9 cellular contexts compared by ENCODE assay signal in genomic region chr9:124855944-124856773, GRCh38. TPM values are rescaled to one million over a fixed set of nuclear protein-coding genes. Genes with fewer than 3 reads are reported as not detected.
DNase-seq lines count a peak whose midpoint lies in the region; ATAC-seq and TF ChIP-seq lines count a peak whose summit lies in the region.
"Had no signal": no experiment of that assay in that cellular context is flagged by ENCODE, and none has a peak within 500 bp of the region (broad histone marks: within the 10 kb centered on the region; RNA-seq: fewer than 3 reads in every experiment).

No MANE protein-coding gene starts in this region.

- no peak overlapping the region for H3K27ac Mint-ChIP-seq in MCF 10A (ENCODE audit: low read depth, unreplicated experiment)

- H3K9me3 Mint-ChIP-seq in MCF 10A (ENCODE audit: unreplicated experiment), result no peaks in the 10 kb centered on the region

- H3K27me3 Mint-ChIP-seq in MCF 10A (ENCODE audit: insufficient read depth, unreplicated experiment), result no peaks in the 10 kb centered on the region

- ATAC-seq in stimulated activated naive CD8-positive, alpha-beta T cell treated with anti-CD3 and anti-CD28 coated beads, Interleukin-15, Interleukin-2, amounts not matched to agents 100 U/mL and 50 U/mL, for 24 hours, result peak; percentile 16
- ATAC-seq in GM19324 (IDR thresholded peaks at IDR 0.05; ENCODE audit: low FRiP score, unreplicated experiment), result no peak

- no peak for TF ChIP-seq POLR2A in breast epithelium (IDR thresholded peaks at IDR 0.05)

- H3K36me3 ChIP-seq in breast epithelium, result peaks cover 4% of the 10 kb centered on the region

- no peak overlapping the region for H3K4me3 ChIP-seq in breast epithelium
- no peak overlapping the region for H3K4me3 ChIP-seq in choroid plexus epithelial cell (ENCODE audit: low read depth, low read length)
- H3K4me3 ChIP-seq: upper lobe of left lung had no signal

- no peaks in the 10 kb centered on the region for H3K9me3 ChIP-seq in breast epithelium
- H3K9me3 ChIP-seq: upper lobe of left lung had no signal

- H3K4me1 Mint-ChIP-seq in MCF 10A (ENCODE audit: insufficient read depth, unreplicated experiment), result peaks cover 15% of the 10 kb centered on the region

- no peak overlapping the region for H3K4me3 Mint-ChIP-seq in MCF 10A (ENCODE audit: unreplicated experiment)

- intact Hi-C loops in MCF 10A (cut with micrococcal nuclease) (no loop called here), breast epithelium (cut with DNase I; ENCODE audit: low total_unique reads) (no loop called here)

- CTCF ChIA-PET in MCF 10A (lab: Yijun Ruan, JAX), result interaction anchor here (0.5 to 29.4 kb wide), 14 partner anchors 9 to 292 kb away, joined by 3 to 927 read pairs (median 5); partner anchors contain the start of genes NR6A1 and OLFML2A

- POLR2A ChIA-PET in MCF 10A (lab: Yijun Ruan, JAX), result interaction anchor here (1.0 to 15.3 kb wide), 7 partner anchors 14 to 89 kb away, joined by 3 to 299 read pairs (median 6); partner anchors contain the start of genes NR6A1 and OLFML2A

- BruUV-seq in MCF 10A (replicated peaks; lab: Mats Ljungman, UMichigan), result no TSS peak

- H3K27ac ChIP-seq in breast epithelium, result no peak overlapping the region
- H3K27ac ChIP-seq: upper lobe of left lung had no signal

- TF ChIP-seq CTCF in MCF 10A (IDR thresholded peaks at IDR 0.05; ENCODE audit: unreplicated experiment) (peak; percentile 35), breast epithelium (IDR thresholded peaks at IDR 0.05) (no peak), choroid plexus epithelial cell (conservative IDR thresholded peaks at IDR 0.05; ENCODE audit: low read depth, low read length) (peak; percentile 55)

- H3K36me3 Mint-ChIP-seq in MCF 10A (ENCODE audit: insufficient read depth, unreplicated experiment), result peaks cover 50% of the 10 kb centered on the region

- peaks cover 4 to 15% of the 10 kb centered on the region in 2 donors for H3K4me1 ChIP-seq in breast epithelium

- no peaks in the 10 kb centered on the region for H3K27me3 ChIP-seq in breast epithelium
- H3K27me3 ChIP-seq: upper lobe of left lung had no signal

- DNase-seq in MCF 10A (ENCODE audit: unreplicated experiment), result peak; percentile 58
- DNase-seq in breast epithelium (ENCODE audit: low spot score in 2 of 2), result no peak
- DNase-seq in NAMALWA (ENCODE audit: low spot score), result peak; percentile 54
- DNase-seq in choroid plexus epithelial cell (ENCODE audit: low read depth), result peak; percentile 31
- peak; percentile 49 for DNase-seq in stimulated activated naive CD8-positive, alpha-beta T cell treated with anti-CD3 and anti-CD28 coated beads, Interleukin-15, Interleukin-2, amounts not matched to agents 100 U/mL and 50 U/mL, for 24 hours
- no peak for DNase-seq in NK-92 treated with Interleukin-12 subunit alpha and Interleukin-12 subunit beta, amount 100 ng/mL, for 24 hours (lab: John Stamatoyannopoulos, UW)
- no peak for DNase-seq in Ammon's horn (ENCODE audit: low spot score)

RNA-seq across cellular contexts. Expression of gene WDR38, which starts 2.9 kb away (rescaled TPM):
- total RNA-seq in MCF 10A (2022) (not detected in 2 replicates), breast epithelium (under 1 TPM in 1 of 3 donors, not detected in 2; 0.33 TPM)

RNA-seq across cellular contexts. Expression of gene RPL35, which starts 5.6 kb away (rescaled TPM):
- 1,966 and 2,009 TPM in 2 replicates for total RNA-seq in MCF 10A (2022)
- 1,000 to 10,000 TPM; 2,475 to 3,579 (median 2,566) TPM for total RNA-seq in breast epithelium

RNA-seq across cellular contexts. Expression of gene ARPC5L, which starts 5.8 kb away (rescaled TPM):
- total RNA-seq in MCF 10A (2022) (72.5 and 84.2 TPM in 2 replicates), breast epithelium (10 to 100 TPM; 12.5 to 25.6 (median 22.0) TPM)

Comparison
In these comparisons a context has a peak if more than half of its experiments do, and no peak if none do; other contexts are left out.
1. DNase-seq: peak in MCF 10A (single experiment), NAMALWA (single experiment), choroid plexus epithelial cell (single experiment) and stimulated activated naive CD8-positive, alpha-beta T cell treated with anti-CD3 and anti-CD28 coated beads, Interleukin-15, Interleukin-2, amounts not matched to agents 100 U/mL and 50 U/mL, for 24 hours (single experiment); none in breast epithelium (0 of 2), NK-92 treated with Interleukin-12 subunit alpha and Interleukin-12 subunit beta, amount 100 ng/mL, for 24 hours (single experiment) and Ammon's horn (single experiment).
2. CTCF ChIP-seq: peak in MCF 10A (single experiment) and choroid plexus epithelial cell (single experiment); none in breast epithelium (0 of 3).